9 cellular contexts compared by ENCODE assay signal in genomic region chr2:119218478-119219064, GRCh38. TPM values are rescaled to one million over a fixed set of nuclear protein-coding genes. Genes with fewer than 3 reads are reported as not detected.
A peak's percentile ranks its signal among the peaks of the same experiment; 100 is the strongest.
DNase-seq lines count a peak whose midpoint lies in the region; ATAC-seq, FAIRE-seq and TF ChIP-seq lines count a peak whose summit lies in the region.
"Had no signal": no experiment of that assay in that cellular context is flagged by ENCODE, and none has a peak within 500 bp of the region (broad histone marks: within the 10 kb centered on the region; RNA-seq: fewer than 3 reads in every experiment).

No MANE protein-coding gene starts in this region.

- POLR2A ChIA-PET in CD8-positive, alpha-beta T cell (lab: Charles Lee), result no interaction called here

- FAIRE-seq in small intestine (lab: Jason Lieb, UNC), result no peak
- FAIRE-seq: G401.6 had no signal

- no peaks in the 10 kb centered on the region for H3K36me3 Mint-ChIP-seq in CD8-positive, alpha-beta T cell

- H3K27ac Mint-ChIP-seq in CD8-positive, alpha-beta T cell, result no peak overlapping the region

- WGBS in small intestine, 3 donors, result 48 to 58% (median 50%) methylated on average over 6 of the region's 6 CpGs

- ATAC-seq in Right ventricle myocardium superior (ENCODE audit: poor library complexity) (peak; percentile 58), esophagus mucosa (peak; percentile 89), GM19035 (IDR thresholded peaks at IDR 0.05; ENCODE audit: unreplicated experiment) (no peak)
- ATAC-seq in CD8-positive, alpha-beta T cell, result no peak

- no peaks in the 10 kb centered on the region for H3K9me3 Mint-ChIP-seq in CD8-positive, alpha-beta T cell

- no peaks in the 10 kb centered on the region for H3K27me3 ChIP-seq in small intestine (ENCODE audit: control insufficient read depth in 2 of 2, insufficient read depth in 2 of 2, low read length in 2 of 2)
- no peaks in the 10 kb centered on the region for H3K27me3 ChIP-seq in CD8-positive, alpha-beta T cell (ENCODE audit: insufficient read depth, low read length)

- H3K4me1 ChIP-seq in small intestine (ENCODE audit: control insufficient read depth in 2 of 2, insufficient read depth in 1 of 2, low read depth in 1 of 2, low read length in 1 of 2), result no peaks in the 10 kb centered on the region
- H3K4me1 ChIP-seq in CD8-positive, alpha-beta T cell (ENCODE audit: insufficient read depth, low read length), result no peaks in the 10 kb centered on the region

- CTCF ChIA-PET in CD8-positive, alpha-beta T cell (lab: Charles Lee), result no interaction called here

- peaks cover 28% of the 10 kb centered on the region for H3K27me3 Mint-ChIP-seq in CD8-positive, alpha-beta T cell (ENCODE audit: low read depth)

- DNase-seq in Right ventricle myocardium superior, result peak; percentile 59
- no peak for DNase-seq in cardiac septum (ENCODE audit: low spot score)
- DNase-seq in NCI-H748 (lab: John Stamatoyannopoulos, UW; ENCODE audit: unreplicated experiment), result peak; percentile 73
- peak; percentile 20 for DNase-seq in small intestine
- DNase-seq in CD8-positive, alpha-beta T cell, result no peak
- DNase-seq in stimulated activated CD4-positive, alpha-beta T cell treated with anti-CD3 and anti-CD28 coated beads, Interleukin-4, amount 100 ng/mL, for 4 hours, result no peak

- TF ChIP-seq CTCF in CD8-positive, alpha-beta T cell (IDR thresholded peaks at IDR 0.05), result no peak

- intact Hi-C loops in Right ventricle myocardium superior (cut with DNase I), result no loop called here
- intact Hi-C loops in cardiac septum (cut with DNase I), result no loop called here
- intact Hi-C loops in CD8-positive, alpha-beta T cell (cut with DNase I, micrococcal nuclease), result no loop called here

- no peak overlapping the region for H3K4me3 Mint-ChIP-seq in CD8-positive, alpha-beta T cell

- H3K36me3 ChIP-seq in small intestine (ENCODE audit: control insufficient read depth in 2 of 2, insufficient read depth in 2 of 2, low read length in 2 of 2), result no peaks in the 10 kb centered on the region
- H3K36me3 ChIP-seq in CD8-positive, alpha-beta T cell (ENCODE audit: insufficient read depth, low read length), result no peaks in the 10 kb centered on the region

- no peak overlapping the region for H3K27ac ChIP-seq in small intestine (ENCODE audit: low read depth in 1 of 2, low read length in 1 of 2)
- H3K27ac ChIP-seq in CD8-positive, alpha-beta T cell (ENCODE audit: low read depth, low read length), result no peak overlapping the region

- H3K4me1 Mint-ChIP-seq in CD8-positive, alpha-beta T cell (ENCODE audit: low read depth), result peaks cover 4% of the 10 kb centered on the region

- no peaks in the 10 kb centered on the region for H3K9me3 ChIP-seq in small intestine (ENCODE audit: control insufficient read depth, low read depth)
- H3K9me3 ChIP-seq in CD8-positive, alpha-beta T cell (ENCODE audit: low read length), result no peaks in the 10 kb centered on the region

- no peak overlapping the region for H3K4me3 ChIP-seq in small intestine (ENCODE audit: low read depth in 1 of 2, low read length in 2 of 2)
- H3K4me3 ChIP-seq in CD8-positive, alpha-beta T cell (ENCODE audit: low read depth, low read length), result no peak overlapping the region

RNA-seq across cellular contexts. Expression of gene STEAP3, which starts 5.1 kb away (rescaled TPM):
- total RNA-seq in Right ventricle myocardium superior (10.8 TPM), cardiac septum (10.7 TPM), esophagus mucosa (11.6 TPM)
- 10 to 100 TPM in 1 of 3 donors, 1 to 10 TPM in 2; 1.3 to 19.2 (median 5.1) TPM for polyA plus RNA-seq in small intestine
- total RNA-seq in CD8-positive, alpha-beta T cell, result not detected

Comparison
In these comparisons a context has a peak if more than half of its experiments do, and no peak if none do; other contexts are left out.
1. DNase-seq: peak in Right ventricle myocardium superior (single experiment), NCI-H748 (single experiment) and small intestine (single experiment); none in cardiac septum (single experiment), CD8-positive, alpha-beta T cell (0 of 7) and stimulated activated CD4-positive, alpha-beta T cell treated with anti-CD3 and anti-CD28 coated beads, Interleukin-4, amount 100 ng/mL, for 4 hours (0 of 2).
2. ATAC-seq: peak in Right ventricle myocardium superior (single experiment) and esophagus mucosa (single experiment); none in CD8-positive, alpha-beta T cell (single experiment) and GM19035 (single experiment).
3. RNA of gene STEAP3, which starts 5.1 kb away (total RNA-seq): 11.6 TPM in esophagus mucosa (single experiment), 10.8 TPM in Right ventricle myocardium superior (single experiment) and 10.7 TPM in cardiac septum (single experiment); not detected in CD8-positive, alpha-beta T cell; every median in the first group is over 10 times any median in the second.